ENCODE assay signal across 8 cellular contexts in genomic region chr11:34052036-34052607, GRCh38. TPM values are rescaled to one million over a fixed set of nuclear protein-coding genes. Genes with fewer than 3 reads are reported as not detected.
DNase-seq lines count a peak whose midpoint lies in the region.

No MANE protein-coding gene starts in this region.

- no peak overlapping the region for H4K91ac ChIP-seq in neuronal stem cell (ENCODE audit: low read depth, low read length, poor library complexity)

- H2BK12ac ChIP-seq in neuronal stem cell (ENCODE audit: low read length) = no peak overlapping the region

- H3K4me1 ChIP-seq in GM23248 (ENCODE audit: insufficient read depth) (peaks cover 37% of the 10 kb centered on the region), neuronal stem cell (ENCODE audit: control insufficient read depth in 2 of 2, insufficient read depth in 1 of 2, low read depth in 1 of 2, low read length in 2 of 2) (peaks cover 0 to 7% of the 10 kb centered on the region in 2 donors), subcutaneous abdominal adipose tissue (ENCODE audit: control insufficient read depth in 5 of 5, insufficient read depth in 5 of 5, low read length in 5 of 5) (peaks cover 2 to 54% (median 50%) of the 10 kb centered on the region in 5 donors)

- H3K4me2 ChIP-seq in GM23248 (ENCODE audit: unreplicated experiment) = peak overlapping the region; percentile 97
- H3K4me2 ChIP-seq in neuronal stem cell (ENCODE audit: insufficient read depth, low read length, poor library complexity, severe bottlenecking) = peak overlapping the region; percentile 73

- peak overlapping the region; percentile 99 for H3K18ac ChIP-seq in neuronal stem cell (ENCODE audit: low read length)

- H3K27me3 ChIP-seq in GM23248 (replicated peaks; ENCODE audit: insufficient read depth) (no peaks in the 10 kb centered on the region), neuronal stem cell (ENCODE audit: control insufficient read depth in 3 of 3, insufficient read depth in 3 of 3, low read depth in 1 of 3, low read length in 3 of 3) (no peaks in the 10 kb centered on the region), subcutaneous abdominal adipose tissue (ENCODE audit: control insufficient read depth in 5 of 5, insufficient read depth in 4 of 5, low read length in 5 of 5) (no peaks in the 10 kb centered on the region)

- H3F3A ChIP-seq in GM23248 (ENCODE audit: insufficient read depth) = peaks cover 40% of the 10 kb centered on the region

- whole genome bisulfite sequencing in GM23248 (ENCODE audit: low coverage in 1 of 2, low lambda C conversion rate in 2 of 2, missing lambda C conversion rate in 2 of 2), 2 experiments = 0 to 2% methylated on average over 27 to 81 of the region's 82 CpGs
- WGBS in neuronal stem cell (ENCODE audit: extremely low coverage in 2 of 2, insufficient read length in 2 of 2, insufficient replicate concordance in 1 of 2), 2 donors = no CpG with 5 or more reads among the region's 82 CpGs

- H3K4me3 ChIP-seq in GM23248 (peak overlapping the region; percentile 99), neuronal stem cell (ENCODE audit: low read length in 2 of 2) (peak overlapping the region; percentile 69 to 90), subcutaneous abdominal adipose tissue (ENCODE audit: low read depth in 1 of 5, low read length in 5 of 5) (peak overlapping the region; percentile 85 to 95 (median 93))

- in situ Hi-C loops in GM23248 (cut with MboI) = no loop called here

- H3K23ac ChIP-seq in neuronal stem cell (ENCODE audit: low read depth, low read length, poor library complexity) = peak overlapping the region; percentile 96

- H2AFZ ChIP-seq in GM23248 (peak overlapping the region; percentile 89; the same call in 1 of the 2 replicates), neuronal stem cell (ENCODE audit: low read length) (peak overlapping the region; percentile 93)

- peak overlapping the region; percentile 96 for H2BK5ac ChIP-seq in neuronal stem cell (ENCODE audit: low read length)

- no peak overlapping the region for H3K4ac ChIP-seq in neuronal stem cell (ENCODE audit: low read length)

- peak overlapping the region; percentile 97 for H2BK15ac ChIP-seq in neuronal stem cell (ENCODE audit: low read length)

- peak overlapping the region; percentile 98 for H3K9ac ChIP-seq in GM23248
- peak overlapping the region; percentile 97 for H3K9ac ChIP-seq in neuronal stem cell (ENCODE audit: low read depth, low read length, poor library complexity)
- H3K9ac ChIP-seq in subcutaneous abdominal adipose tissue (ENCODE audit: low read length in 5 of 5) = peak overlapping the region; percentile 89 to 99 (median 97)

- peaks cover 50% of the 10 kb centered on the region for H3K79me2 ChIP-seq in GM23248 (ENCODE audit: insufficient read depth)

- H3K9me3 ChIP-seq in GM23248 (ENCODE audit: low read depth) (no peaks in the 10 kb centered on the region), neuronal stem cell (replicated peaks in 1 of 2; ENCODE audit: control insufficient read depth in 2 of 2, insufficient read depth in 1 of 2, low read depth in 1 of 2, low read length in 2 of 2) (peaks cover 0 to 4% of the 10 kb centered on the region in 2 donors), subcutaneous abdominal adipose tissue (ENCODE audit: control insufficient read depth in 5 of 5, low read length in 5 of 5) (no peaks in the 10 kb centered on the region)

- no peak overlapping the region for H3K14ac ChIP-seq in neuronal stem cell (ENCODE audit: low read length)

- no peaks in the 10 kb centered on the region for H3K9me2 ChIP-seq in GM23248 (ENCODE audit: insufficient read depth)

- peak overlapping the region; percentile 96 for H2BK120ac ChIP-seq in neuronal stem cell (ENCODE audit: low read depth, low read length)

- peaks cover 6% of the 10 kb centered on the region for H3K79me1 ChIP-seq in neuronal stem cell (ENCODE audit: low read depth, low read length)

- peak; percentile 88 for DNase-seq in EH (ENCODE audit: low read depth)
- peak; percentile 94 for DNase-seq in GM23248
- DNase-seq in LHCN-M2 (ENCODE audit: low read depth) = peak; percentile 79
- peak; percentile 54 for DNase-seq in SHP77 treated with DMSO at 0.1 percent for 48 hours (lab: John Stamatoyannopoulos, UW)
- peak; percentile 66 to 91 (median 85) for DNase-seq in activated naive CD4-positive, alpha-beta T cell (lab: John Stamatoyannopoulos, UW)
- peak; percentile 80 for DNase-seq in foreskin melanocyte
- peak; percentile 88 for DNase-seq in neuronal stem cell (ENCODE audit: low spot score)

- H4K20me1 ChIP-seq in GM23248 (ENCODE audit: insufficient read depth) = peaks cover 12% of the 10 kb centered on the region; the same call in 1 of the 2 replicates

- H2AK5ac ChIP-seq in neuronal stem cell (ENCODE audit: low read depth, low read length) = peak overlapping the region; percentile 100

- peaks cover 21% of the 10 kb centered on the region for H3K36me3 ChIP-seq in GM23248 (ENCODE audit: low read depth)
- peaks cover 0 to 45% of the 10 kb centered on the region in 2 donors for H3K36me3 ChIP-seq in neuronal stem cell (replicated peaks in 1 of 2; ENCODE audit: control insufficient read depth in 2 of 2, insufficient read depth in 2 of 2, low read length in 2 of 2)
- H3K36me3 ChIP-seq in subcutaneous abdominal adipose tissue (ENCODE audit: control insufficient read depth in 5 of 5, insufficient read depth in 5 of 5, low read length in 5 of 5) = peaks cover 0 to 7% (median 2%) of the 10 kb centered on the region in 5 donors

- peak overlapping the region; percentile 99 for H3K27ac ChIP-seq in GM23248
- peak overlapping the region; percentile 98 for H3K27ac ChIP-seq in neuronal stem cell (replicated peaks; ENCODE audit: low read length)
- peak overlapping the region; percentile 99 for H3K27ac ChIP-seq in subcutaneous abdominal adipose tissue (ENCODE audit: low read depth, low read length)

- no peak overlapping the region for H4K8ac ChIP-seq in neuronal stem cell (ENCODE audit: low read depth, low read length)

RNA-seq across cellular contexts. Expression of gene CAPRIN1, which starts 0.6 kb away (rescaled TPM):
- 176 and 181 TPM in 2 replicates for total RNA-seq in GM23248 (2014; rRNA removed; shearing (Covaris generic))
- polyA plus RNA-seq in GM23248 (2016; fragmentation: Nextera tagmentation; extraction: Ambion mirVana) = 127 TPM in 2 replicates
- 218 and 260 TPM in 2 replicates for total RNA-seq in LHCN-M2 (2014; rRNA removed)
- polyA plus RNA-seq in LHCN-M2 (2012) = 114 TPM
- 253 TPM for polyA plus RNA-seq in neuronal stem cell (2013, experiment 1 of 2)
- 249 TPM for polyA plus RNA-seq in neuronal stem cell (2013, experiment 2 of 2)

RNA-seq across cellular contexts. Expression of gene NAT10, which starts 53.3 kb away (rescaled TPM):
- total RNA-seq in GM23248 (2014; rRNA removed; shearing (Covaris generic)) = 21.4 and 34.3 TPM in 2 replicates
- polyA plus RNA-seq in GM23248 (2016; fragmentation: Nextera tagmentation; extraction: Ambion mirVana) = 24.0 and 27.5 TPM in 2 replicates
- 38.3 and 41.0 TPM in 2 replicates for total RNA-seq in LHCN-M2 (2014; rRNA removed)
- polyA plus RNA-seq in LHCN-M2 (2012) = 28.3 TPM
- 25.0 TPM for polyA plus RNA-seq in neuronal stem cell (2013, experiment 1 of 2)
- 25.5 TPM for polyA plus RNA-seq in neuronal stem cell (2013, experiment 2 of 2)

Comparison
In these comparisons a context has a peak if more than half of its experiments do, and no peak if none do; other contexts are left out.
1. Peak in every context shown above with its lines: DNase-seq, H3K4me3 ChIP-seq and H3K27ac ChIP-seq.